Comparison of ENCODE assay signal across 13 cellular contexts in genomic region chr18:61922435-61922834, GRCh38.
"Had no signal": no experiment of that assay in that cellular context is flagged by ENCODE, and none has a peak within 500 bp of the region (broad histone marks: within the 10 kb centered on the region; RNA-seq: fewer than 3 reads in every experiment).

No MANE protein-coding gene starts in this region.

- ATAC-seq: gastrocnemius medialis, heart right ventricle had no signal

- H3K4me3 ChIP-seq: gastrocnemius medialis, heart right ventricle, left ventricle myocardium inferior, SJSA1, transverse colon had no signal

- H3K9me3 ChIP-seq: gastrocnemius medialis, SJSA1, transverse colon had no signal

- DNase-seq: activated CD4-positive, alpha-beta T cell treated with anti-CD3 and anti-CD28 coated beads, Interleukin-2, amount 10 ng/mL, durations not matched to agents 24 days and 14 days; activated T-cell treated with anti-CD3 and anti-CD28 coated beads, Interleukin-2, amount 50 U/mL, for 48 hours; gastrocnemius medialis; heart right ventricle; islet precursor cell; left ventricle myocardium inferior; mesenchymal stem cell; nephron progenitor cell; stimulated activated CD4-positive, alpha-beta T cell treated with anti-CD3 and anti-CD28 coated beads, Interleukin-15, amount 100 ng/mL, for 24 hours; T-helper 9 cell; transverse colon had no signal

- H3K4me3 Mint-ChIP-seq: activated CD4-positive, alpha-beta T cell treated with anti-CD3 and anti-CD28 coated beads, Interleukin-2, amount 10 ng/mL, durations not matched to agents 24 days and 14 days; nephron progenitor cell had no signal

- H3K4me1 ChIP-seq: gastrocnemius medialis, heart right ventricle, left ventricle myocardium inferior had no signal

- H3K27me3 ChIP-seq: gastrocnemius medialis, heart right ventricle, SJSA1, transverse colon had no signal

- H3K36me3 ChIP-seq: gastrocnemius medialis, heart right ventricle, left ventricle myocardium inferior, SJSA1, transverse colon had no signal

- H3K27ac Mint-ChIP-seq: activated CD4-positive, alpha-beta T cell treated with anti-CD3 and anti-CD28 coated beads, Interleukin-2, amount 10 ng/mL, durations not matched to agents 24 days and 14 days; nephron progenitor cell had no signal

- H3K27ac ChIP-seq: gastrocnemius medialis, heart right ventricle, left ventricle myocardium inferior, SJSA1, transverse colon, VCaP had no signal
